In genomic region chr9:112015736-112016135, GRCh38 we compare ENCODE assay signal across 2 cellular contexts.
TF ChIP-seq lines count a peak whose summit lies in the region.

No MANE protein-coding gene starts in this region.

TF ChIP-seq in A549, 52 proteins besides CTCF, POLR2A, EP300 and RAD21:
- no peak for TF ChIP-seq KDM1A (IDR thresholded peaks at IDR 0.05; ENCODE audit: low read depth)
- no peak for TF ChIP-seq NPAS2 (CRISPR knock-in tag; IDR thresholded peaks at IDR 0.05; ENCODE audit: borderline replicate concordance)
- no peak for TF ChIP-seq ZC3H11A (IDR thresholded peaks at IDR 0.05)
- no peak for TF ChIP-seq BCL3 (IDR thresholded peaks at IDR 0.05)
- TF ChIP-seq CHD2 (IDR thresholded peaks at IDR 0.05; ENCODE audit: low read length, partially characterized antibody), result no peak
- no peak for TF ChIP-seq ESRRA (IDR thresholded peaks at IDR 0.05; ENCODE audit: borderline replicate concordance, low read length)

TF ChIP-seq in IMR-90, 13 proteins besides CTCF, POLR2A, EP300 and RAD21:
- TF ChIP-seq RFX5 (IDR thresholded peaks at IDR 0.05; ENCODE audit: low read depth, low read length), result no peak
- no peak for TF ChIP-seq MAZ (IDR thresholded peaks at IDR 0.05; ENCODE audit: borderline replicate concordance, low read depth, low read length)
- no peak for TF ChIP-seq FOS (IDR thresholded peaks at IDR 0.05; ENCODE audit: low read depth, low read length)
- no peak for TF ChIP-seq RCOR1 (IDR thresholded peaks at IDR 0.05; ENCODE audit: insufficient replicate concordance, low read length)
- no peak for TF ChIP-seq ELK1 (IDR thresholded peaks at IDR 0.05; ENCODE audit: borderline replicate concordance, low read depth, low read length)
- TF ChIP-seq BHLHE40 (IDR thresholded peaks at IDR 0.05; ENCODE audit: low read depth, low read length), result no peak
- no peak for TF ChIP-seq MXI1 (IDR thresholded peaks at IDR 0.05; ENCODE audit: borderline replicate concordance, low read depth, low read length)
- no peak for TF ChIP-seq NFE2L2 (IDR thresholded peaks at IDR 0.05; ENCODE audit: low read depth, low read length)
